17 cellular contexts compared by ENCODE assay signal in genomic region chr12:45348986-45349385, GRCh38.
DNase-seq lines count a peak whose midpoint lies in the region; ATAC-seq, FAIRE-seq and TF ChIP-seq lines count a peak whose summit lies in the region.
"Had no signal": no experiment of that assay in that cellular context is flagged by ENCODE, and none has a peak within 500 bp of the region (broad histone marks: within the 10 kb centered on the region; RNA-seq: fewer than 3 reads in every experiment).

No MANE protein-coding gene starts in this region.

- CTCF ChIA-PET in A549 (lab: Yijun Ruan, JAX) (interaction anchor here (0.5 to 1.7 kb wide), 4 partner anchors 24 to 178 kb away, joined by 3 to 6 read pairs (median 3); no protein-coding TSS in a partner anchor), K562 (lab: Yijun Ruan, JAX; ENCODE audit: low intra/inter-chr PET ratio) (no interaction called here)

- H3K9ac ChIP-seq in K562 (ENCODE audit: insufficient read depth in 1 of 2, low read depth in 2 of 2, low read length in 2 of 2) (no peak overlapping the region), subcutaneous abdominal adipose tissue (ENCODE audit: low read length in 5 of 5) (no peak overlapping the region)
- H3K9ac ChIP-seq: BLaER1 treated with 17β-estradiol and CSF1 and Interleukin-3, amounts not matched to agents 10 nM and 100 nM; GM23248 had no signal

- POLR2A ChIA-PET in A549 (lab: Yijun Ruan, JAX): no interaction called here
- POLR2A ChIA-PET in K562 (lab: Yijun Ruan, JAX): interaction anchor here (0.8 kb wide), 1 partner anchor 184 kb away, joined by 4 read pairs; no protein-coding TSS in a partner anchor

- 70% methylated on average over 1 of the region's 1 CpG for WGBS in A549 (ENCODE audit: missing lambda C conversion rate)
- 33% methylated on average over 1 of the region's 1 CpG for WGBS in K562 (ENCODE audit: insufficient coverage, low coverage, missing lambda C conversion rate)
- 75% methylated on average over 1 of the region's 1 CpG for WGBS in right cardiac atrium

- H3K4me2 ChIP-seq in A549: no peak overlapping the region
- H3K4me2 ChIP-seq in K562 (ENCODE audit: insufficient read depth, low read length): no peak overlapping the region
- H3K4me2 ChIP-seq: BLaER1 treated with 17β-estradiol and CSF1 and Interleukin-3, amounts not matched to agents 10 nM and 100 nM had no signal

- ATAC-seq in A549 (no peak), K562 (no peak), GM18502 (IDR thresholded peaks at IDR 0.05; ENCODE audit: poor library complexity, unreplicated experiment) (no peak), right cardiac atrium (no peak)
- ATAC-seq: CD8-positive, alpha-beta T cell; GM12878 had no signal

- FAIRE-seq in A549 (lab: Jason Lieb, UNC) (no peak), K562 (lab: Jason Lieb, UNC) (no peak)
- FAIRE-seq: GM12878, GM18507 had no signal

- DNase-seq in A549 (ENCODE audit: low read depth in 1 of 2, low spot score in 1 of 2): no peak
- peak; percentile 59 for DNase-seq in NCI-H524 treated with DMSO at 0.1 percent for 48 hours (lab: John Stamatoyannopoulos, UW)
- no peak for DNase-seq in K562 (ENCODE audit: extremely low read depth in 1 of 4, low spot score in 3 of 4)
- no peak for DNase-seq in G401 (ENCODE audit: low spot score)
- no peak for DNase-seq in right cardiac atrium
- DNase-seq: 8988T; Calu3; CD8-positive, alpha-beta T cell; DMS79 treated with DMSO at 0.1 percent for 48 hours; GM23248 had no signal

- in situ Hi-C loops in K562 (cut with MboI): no loop called here
- in situ Hi-C loops in G401 (cut with HindIII; ENCODE audit: low sequenced_read_pairs): no loop called here

- TF ChIP-seq CTCF in A549 (IDR thresholded peaks at IDR 0.05) (no peak), K562 (IDR thresholded peaks at IDR 0.05 in 2 of 3, conservative IDR thresholded peaks at IDR 0.05 in 1 of 3; ENCODE audit: insufficient read depth in 2 of 3, low read depth in 1 of 3, low read length in 3 of 3) (no peak)

- no peak overlapping the region for H3K4me3 ChIP-seq in A549
- H3K4me3 ChIP-seq in K562: no peak overlapping the region
- H3K4me3 ChIP-seq in subcutaneous abdominal adipose tissue (ENCODE audit: low read depth in 1 of 5, low read length in 5 of 5): no peak overlapping the region
- no peak overlapping the region for H3K4me3 ChIP-seq in right cardiac atrium (ENCODE audit: low read length)
- H3K4me3 ChIP-seq: BLaER1 treated with 17β-estradiol and CSF1 and Interleukin-3, amounts not matched to agents 10 nM and 100 nM; GM12878; GM23248; HAP-1 had no signal

- H3K9me1 ChIP-seq in K562 (ENCODE audit: control insufficient read depth, insufficient read depth, low read length): no peaks in the 10 kb centered on the region

- H4K20me1 ChIP-seq in K562 (replicated peaks; ENCODE audit: control insufficient read depth, insufficient read depth, low read length): no peaks in the 10 kb centered on the region
- H4K20me1 ChIP-seq: BLaER1 treated with 17β-estradiol and CSF1 and Interleukin-3, amounts not matched to agents 10 nM and 100 nM had no signal

- H3K79me2 ChIP-seq in K562 (ENCODE audit: control insufficient read depth, insufficient read depth, low read length): no peaks in the 10 kb centered on the region

- TF ChIP-seq RAD21 in A549 (conservative IDR thresholded peaks at IDR 0.05 in 1 of 2, IDR thresholded peaks at IDR 0.05 in 1 of 2): no peak
- no peak for TF ChIP-seq RAD21 in K562 (CRISPR knock-in tag; conservative IDR thresholded peaks at IDR 0.05 in 1 of 2, IDR thresholded peaks at IDR 0.05 in 1 of 2)

- H3K27me3 ChIP-seq in K562 (ENCODE audit: control insufficient read depth in 2 of 2, insufficient read depth in 2 of 2, low read length in 2 of 2): no peaks in the 10 kb centered on the region
- no peaks in the 10 kb centered on the region for H3K27me3 ChIP-seq in subcutaneous abdominal adipose tissue (ENCODE audit: control insufficient read depth in 5 of 5, insufficient read depth in 4 of 5, low read length in 5 of 5)
- no peaks in the 10 kb centered on the region for H3K27me3 ChIP-seq in right cardiac atrium (ENCODE audit: control insufficient read depth, insufficient read depth)
- H3K27me3 ChIP-seq: BLaER1 treated with 17β-estradiol and CSF1 and Interleukin-3, amounts not matched to agents 10 nM and 100 nM had no signal

- no peak overlapping the region for H2AFZ ChIP-seq in K562 (ENCODE audit: low read depth, low read length)
- H2AFZ ChIP-seq: GM23248 had no signal

- peaks cover 22% of the 10 kb centered on the region for H3K36me3 ChIP-seq in K562 (ENCODE audit: control insufficient read depth, insufficient read depth, low read length)
- peaks cover 15 to 58% (median 40%) of the 10 kb centered on the region in 5 donors for H3K36me3 ChIP-seq in subcutaneous abdominal adipose tissue (ENCODE audit: control insufficient read depth in 5 of 5, insufficient read depth in 5 of 5, low read length in 5 of 5)

- TF ChIP-seq EP300 in A549 (IDR thresholded peaks at IDR 0.05): no peak
- TF ChIP-seq EP300 in K562 (IDR thresholded peaks at IDR 0.05; ENCODE audit: low read length): no peak

- H3K27ac ChIP-seq in A549: no peak overlapping the region
- no peak overlapping the region for H3K27ac ChIP-seq in K562 (ENCODE audit: extremely low read depth, low read depth, low read length)
- H3K27ac ChIP-seq in subcutaneous abdominal adipose tissue (ENCODE audit: low read depth, low read length): peak overlapping the region; percentile 27
- H3K27ac ChIP-seq in right cardiac atrium (ENCODE audit: low read length): no peak overlapping the region
- H3K27ac ChIP-seq: BLaER1 treated with 17β-estradiol and CSF1 and Interleukin-3, amounts not matched to agents 10 nM and 100 nM; GM23248; HL-60 had no signal

- no TSS peak for BruUV-seq in K562 (replicated peaks; lab: Mats Ljungman, UMichigan)

- intact Hi-C loops in K562 (cut with micrococcal nuclease): no loop called here
- intact Hi-C loops in right cardiac atrium (cut with DNase I): no loop called here

- TF ChIP-seq POLR2A in A549 (IDR thresholded peaks at IDR 0.05; ENCODE audit: low read length) (no peak), K562 (conservative IDR thresholded peaks at IDR 0.05) (no peak)

- H3K9me3 ChIP-seq in A549: no peaks in the 10 kb centered on the region
- no peaks in the 10 kb centered on the region for H3K9me3 ChIP-seq in K562 (replicated peaks; ENCODE audit: control insufficient read depth, insufficient read depth, low read depth, low read length)
- H3K9me3 ChIP-seq in subcutaneous abdominal adipose tissue (ENCODE audit: control insufficient read depth in 5 of 5, low read length in 5 of 5): no peaks in the 10 kb centered on the region
- no peaks in the 10 kb centered on the region for H3K9me3 ChIP-seq in right cardiac atrium (ENCODE audit: control insufficient read depth, low read length)
- H3K9me3 ChIP-seq: HAP-1 had no signal

- H3K4me1 ChIP-seq in A549 (peaks cover 14% of the 10 kb centered on the region), K562 (replicated peaks in 1 of 2; ENCODE audit: control insufficient read depth in 2 of 2, insufficient read depth in 2 of 2, low read length in 2 of 2) (no peaks in the 10 kb centered on the region), subcutaneous abdominal adipose tissue (ENCODE audit: control insufficient read depth in 5 of 5, insufficient read depth in 5 of 5, low read length in 5 of 5) (peaks cover 0 to 12% (median 4%) of the 10 kb centered on the region in 5 donors), right cardiac atrium (ENCODE audit: control insufficient read depth, insufficient read depth, low read length) (peaks cover 2% of the 10 kb centered on the region)

TF ChIP-seq in A549, 52 proteins besides CTCF, POLR2A, EP300 and RAD21:
- TF ChIP-seq NFE2L2 (conservative IDR thresholded peaks at IDR 0.05; ENCODE audit: low read length) (no peak), ZNF302 (CRISPR knock-in tag; IDR thresholded peaks at IDR 0.05) (no peak), ATOH8 (CRISPR knock-in tag; IDR thresholded peaks at IDR 0.05; ENCODE audit: low read depth) (no peak), MAFK (IDR thresholded peaks at IDR 0.05; ENCODE audit: partially characterized antibody) (peak; percentile 25)

TF ChIP-seq in K562, 482 proteins besides CTCF, POLR2A, EP300 and RAD21:
- peak; percentile 66 for TF ChIP-seq ZNF316 (IDR thresholded peaks at IDR 0.05)
- TF ChIP-seq SIRT6 (IDR thresholded peaks at IDR 0.05; ENCODE audit: low read depth, low read length): no peak
- no peak for TF ChIP-seq RBM17 (IDR thresholded peaks at IDR 0.05; ENCODE audit: borderline replicate concordance, low read depth, low read length)

Comparison
In these comparisons a context has a peak if more than half of its experiments do, and no peak if none do; other contexts are left out.
1. Of the 35 proteins assayed by ChIP-seq in both K562 and A549: peak only in K562: none; only in A549: MAFK; in both: none; in neither: 34.